33 cellular contexts compared by ENCODE assay signal in the genomic region with DNA sequence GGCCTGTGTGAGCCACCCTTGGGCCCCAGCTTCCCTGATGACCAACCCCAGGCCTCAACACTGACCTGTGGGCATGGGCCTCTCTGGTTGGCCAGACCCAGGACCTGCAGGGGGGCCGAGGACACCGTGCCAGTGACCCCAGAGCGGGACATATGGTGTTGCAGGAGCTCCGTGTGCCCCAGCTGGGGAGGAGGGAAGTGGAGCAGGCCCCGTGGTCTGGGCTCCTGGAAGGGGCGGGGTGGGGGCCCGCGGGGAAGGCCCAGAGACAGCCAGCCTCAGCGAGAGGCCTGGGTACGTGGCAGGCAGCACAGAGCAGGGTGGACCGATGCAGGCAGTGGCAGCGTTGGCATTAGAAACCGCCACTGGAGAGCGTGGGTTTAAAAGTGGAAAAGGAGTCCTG. TPM values are rescaled to one million over a fixed set of nuclear protein-coding genes. Genes with fewer than 3 reads are reported as not detected.
"Had no signal": no experiment of that assay in that cellular context is flagged by ENCODE, and none has a peak within 500 bp of the region (broad histone marks: within the 10 kb centered on the region; RNA-seq: fewer than 3 reads in every experiment).

No MANE protein-coding gene starts in this region.

- H3K9me3 ChIP-seq: ascending aorta, breast epithelium, esophagus muscularis mucosa, gastrocnemius medialis, heart left ventricle had no signal

- H3K27me3 ChIP-seq: ascending aorta, breast epithelium, cardiac muscle cell, esophagus muscularis mucosa, foreskin keratinocyte, gastrocnemius medialis, heart left ventricle had no signal

- H3K27ac ChIP-seq: ascending aorta, breast epithelium, cardiac muscle cell, esophagus muscularis mucosa, foreskin keratinocyte, gastrocnemius medialis, heart left ventricle had no signal

- ATAC-seq: activated naive CD4-positive, alpha-beta T cell treated with anti-CD3 and anti-CD28 coated beads, Interleukin-2, amount 50 U/mL, for 72 hours; activated T-cell treated with anti-CD3 and anti-CD28 coated beads, Interleukin-2, amount 50 U/mL, for 72 hours; effector memory CD8-positive, alpha-beta T cell; foreskin keratinocyte; gastrocnemius medialis; heart left ventricle; WTC11 had no signal

- DNase-seq: activated CD4-positive, alpha-beta memory T cell treated with anti-CD3 and anti-CD28 coated beads, Interleukin-2, amount 10 ng/mL, durations not matched to agents 7 days and 5 days; activated CD4-positive, alpha-beta T cell treated with anti-CD3 and anti-CD28 coated beads for 1 hour; activated CD4-positive, alpha-beta T cell treated with anti-CD3 and anti-CD28 coated beads for 4 hours; activated CD4-positive, alpha-beta T cell treated with anti-CD3 and anti-CD28 coated beads, Interleukin-2, amount 10 ng/mL, durations not matched to agents 7 days and 5 days; activated CD4-positive, alpha-beta T cell treated with anti-CD3 and anti-CD28 coated beads, Interleukin-2, amount 50 U/mL, for 4 hours; activated CD8-positive, alpha-beta memory T cell treated with anti-CD3 and anti-CD28 coated beads, Interleukin-2, amount 50 U/mL, for 48 hours; activated gamma-delta T cell; activated naive CD4-positive, alpha-beta T cell; activated naive CD4-positive, alpha-beta T cell treated with anti-CD3 and anti-CD28 coated beads, Interleukin-2, amount 10 ng/mL, durations not matched to agents 7 days and 5 days; activated naive CD8-positive, alpha-beta T cell treated with anti-CD3 and anti-CD28 coated beads, Interleukin-2, amount 10 ng/mL, durations not matched to agents 7 days and 5 days; activated T-cell treated with anti-CD3 and anti-CD28 coated beads for 4 hours; activated T-cell treated with anti-CD3 and anti-CD28 coated beads, Interleukin-2, amount 50 U/mL, for 24 hours; activated T-cell treated with anti-CD3 and anti-CD28 coated beads, Interleukin-2, amount 50 U/mL, for 72 hours; central memory CD4-positive, alpha-beta T cell; cortex of kidney; dermis blood vessel endothelial cell; effector CD4-positive, alpha-beta T cell; effector memory CD8-positive, alpha-beta T cell; erythroblast; foreskin keratinocyte; gastrocnemius medialis; glutamatergic neuron; heart left ventricle; T-helper 2 cell had no signal

- H3K4me3 ChIP-seq: ascending aorta, breast epithelium, cardiac muscle cell, esophagus muscularis mucosa, gastrocnemius medialis, heart left ventricle had no signal

- H3K4me1 ChIP-seq: ascending aorta, breast epithelium, esophagus muscularis mucosa, foreskin keratinocyte, heart left ventricle had no signal

- FAIRE-seq: colon had no signal

RNA-seq across cellular contexts. Expression of a gene that starts 22.2 kb away (rescaled TPM):
- total RNA-seq: activated CD4-positive, alpha-beta memory T cell treated with anti-CD3 and anti-CD28 coated beads, Interleukin-2, amount 10 ng/mL, durations not matched to agents 7 days and 5 days; activated CD4-positive, alpha-beta T cell treated with anti-CD3 and anti-CD28 coated beads, Interleukin-2, amount 10 ng/mL, durations not matched to agents 7 days and 5 days; activated naive CD4-positive, alpha-beta T cell treated with anti-CD3 and anti-CD28 coated beads, Interleukin-2, amount 50 U/mL, for 72 hours; activated naive CD8-positive, alpha-beta T cell treated with anti-CD3 and anti-CD28 coated beads, Interleukin-2, amount 10 ng/mL, durations not matched to agents 7 days and 5 days; activated T-cell treated with anti-CD3 and anti-CD28 coated beads, Interleukin-2, amount 50 U/mL, for 72 hours; ascending aorta; cardiac muscle cell; chondrocyte; dermis blood vessel endothelial cell; esophagus muscularis mucosa; foreskin keratinocyte; gastrocnemius medialis; heart left ventricle; T-helper 1 cell treated with Interleukin-12 subunit alpha and Interleukin-12 subunit beta and Interleukin-4 antibody, amounts not matched to agents 30 ng/mL and 1 ng/mL, for 36 hours had no signal
- polyA plus RNA-seq: cardiac muscle cell, foreskin keratinocyte had no signal
